12 cellular contexts compared by ENCODE assay signal in the genomic region with DNA sequence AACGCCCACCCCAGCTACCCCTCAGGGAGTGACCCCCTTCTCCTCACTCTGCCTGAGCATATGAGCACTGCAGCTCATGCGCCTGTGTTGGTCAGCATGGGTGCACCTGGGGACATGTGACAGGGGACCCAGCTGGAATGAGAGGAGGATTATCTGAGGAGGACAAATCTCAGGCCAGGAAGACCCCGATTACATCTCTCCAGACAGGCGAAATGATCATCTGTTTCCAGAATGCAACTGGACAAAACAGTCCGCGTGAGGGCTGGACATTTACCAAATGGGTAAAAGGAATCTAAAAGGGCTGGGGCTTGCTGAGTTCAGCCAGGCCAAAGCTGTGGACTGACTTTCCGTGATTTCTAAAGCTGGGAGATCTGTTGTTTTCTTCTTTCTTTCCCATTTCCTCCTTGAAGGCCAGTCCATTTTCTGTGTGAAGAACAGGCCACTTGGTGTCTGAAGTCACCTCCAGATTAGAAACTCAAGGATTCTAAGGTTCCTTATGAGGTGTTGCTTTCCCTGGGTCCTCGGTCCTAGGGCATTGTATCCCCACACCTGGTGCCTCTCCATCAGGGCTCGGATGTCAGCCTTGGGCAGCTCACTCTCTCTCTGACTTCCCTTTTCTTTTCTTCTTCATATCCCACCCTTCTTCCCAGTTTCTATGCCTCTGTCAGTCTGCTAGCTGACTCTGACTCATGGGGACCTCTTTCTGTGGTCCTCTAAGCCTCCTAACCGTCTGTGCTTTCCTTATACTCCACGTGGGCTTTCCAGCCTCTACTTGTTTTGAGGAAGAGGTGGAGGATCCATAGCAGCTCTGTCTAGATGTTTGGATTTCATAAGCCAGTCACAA. TPM values are rescaled to one million over a fixed set of nuclear protein-coding genes. Genes with fewer than 3 reads are reported as not detected.
DNase-seq lines count a peak whose midpoint lies in the region; ATAC-seq and TF ChIP-seq lines count a peak whose summit lies in the region.
"Had no signal": no experiment of that assay in that cellular context is flagged by ENCODE, and none has a peak within 500 bp of the region (broad histone marks: within the 10 kb centered on the region; RNA-seq: fewer than 3 reads in every experiment).

No MANE protein-coding gene starts in this region.

- H3K27ac ChIP-seq in AG04450 (ENCODE audit: low read depth, low read length) (peak overlapping the region; percentile 86), gastroesophageal sphincter (peak overlapping the region; percentile 15 to 77 (median 68)), ovary (peak overlapping the region; percentile 26 to 78)

- no peaks in the 10 kb centered on the region for H3K9me3 ChIP-seq in AG04450 (ENCODE audit: control insufficient read depth, insufficient read depth, low read length)
- no peaks in the 10 kb centered on the region for H3K9me3 ChIP-seq in gastroesophageal sphincter
- H3K9me3 ChIP-seq in ovary, result no peaks in the 10 kb centered on the region

- POLR2A ChIA-PET in AG04450 (lab: Yijun Ruan, JAX), result interaction anchor here (0.6 to 3.5 kb wide), 9 partner anchors 8 to 103 kb away, joined by 3 to 36 read pairs (median 6); a partner anchor contains a TSS

- TF ChIP-seq CTCF in AG04450 (IDR thresholded peaks at IDR 0.05; ENCODE audit: low read depth, low read length), result no peak
- no peak for TF ChIP-seq CTCF in gastroesophageal sphincter (IDR thresholded peaks at IDR 0.05)
- no peak for TF ChIP-seq CTCF in ovary (IDR thresholded peaks at IDR 0.05)

- CTCF ChIA-PET in AG04450 (lab: Charles Lee), result interaction anchor here (1.1 to 2.7 kb wide), 2 partner anchors 13 to 49 kb away, joined by 3 to 12 read pairs; no protein-coding TSS in a partner anchor

- 43% methylated on average over 5 to 8 of the region's 11 CpGs for WGBS in gastroesophageal sphincter (ENCODE audit: low coverage in 1 of 2), 2 donors
- 15 to 31% (median 19%) methylated on average over 11 of the region's 11 CpGs for WGBS in ovary, 3 donors

- TF ChIP-seq POLR2A in gastroesophageal sphincter (IDR thresholded peaks at IDR 0.05) (no peak), ovary (IDR thresholded peaks at IDR 0.05) (no peak)

- H3K27me3 ChIP-seq in AG04450 (ENCODE audit: control insufficient read depth, insufficient read depth, low read length) (no peaks in the 10 kb centered on the region), gastroesophageal sphincter (peaks cover 3% of the 10 kb centered on the region), ovary (no peaks in the 10 kb centered on the region)

- intact Hi-C loops in ovary (cut with DNase I), result no loop called here

- H3K4me1 ChIP-seq in gastroesophageal sphincter, result peaks cover 0 to 52% (median 34%) of the 10 kb centered on the region in 3 donors
- H3K4me1 ChIP-seq in ovary (ENCODE audit: insufficient read depth), result peaks cover 35% of the 10 kb centered on the region

- H3K36me3 ChIP-seq in gastroesophageal sphincter (no peaks in the 10 kb centered on the region), ovary (no peaks in the 10 kb centered on the region)

- DNase-seq in AG04450 (ENCODE audit: low read depth, low spot score) (no peak), amniotic epithelial cell (ENCODE audit: low read depth) (peak; percentile 70), ovary (peak in 4 of 5 donors; percentile 22 to 72 (median 68)), NCI-H2227 treated with DMSO at 0.1 percent for 48 hours (lab: John Stamatoyannopoulos, UW) (no peak), NCI-H1092 (lab: John Stamatoyannopoulos, UW) (no peak)
- DNase-seq in activated naive CD4-positive, alpha-beta T cell treated with anti-CD3 and anti-CD28 coated beads, Interleukin-2, amount 50 U/mL, for 16 hours, result no peak
- DNase-seq: activated CD8-positive, alpha-beta memory T cell treated with anti-CD3 and anti-CD28 coated beads, Interleukin-2, amount 10 ng/mL, durations not matched to agents 7 days and 5 days; anterior cingulate cortex; NCI-H748 treated with DMSO at 0.1 percent for 48 hours; T-helper 1 cell had no signal

- H3K4me3 ChIP-seq in AG04450 (ENCODE audit: low read depth, low read length) (peak overlapping the region; percentile 7; the same call in 1 of the 2 replicates), gastroesophageal sphincter (no peak overlapping the region), ovary (no peak overlapping the region)

- TF ChIP-seq EP300 in gastroesophageal sphincter (IDR thresholded peaks at IDR 0.05) (no peak), ovary (IDR thresholded peaks at IDR 0.05) (no peak)

- no peak for ATAC-seq in gastroesophageal sphincter
- ATAC-seq in HG03469 (IDR thresholded peaks at IDR 0.05; ENCODE audit: unreplicated experiment), result no peak
- ATAC-seq: activated CD8-positive, alpha-beta memory T cell treated with anti-CD3 and anti-CD28 coated beads, Interleukin-2, amount 10 ng/mL, durations not matched to agents 7 days and 5 days had no signal

RNA-seq across cellular contexts. Expression of a gene that starts 8.2 kb away (rescaled TPM):
- polyA plus RNA-seq in AG04450 (2011; rRNA removed), result 105 and 154 TPM in 2 replicates
- polyA minus RNA-seq in AG04450 (2011; rRNA and poly(A)+ RNA removed), result 43.0 and 67.8 TPM in 2 replicates
- 100 to 1,000 TPM in 3 of 4 donors, 10 to 100 TPM in 1; 45.6 to 456 (median 177) TPM for total RNA-seq in gastroesophageal sphincter
- total RNA-seq in ovary, result 100 to 1,000 TPM in 4 of 7 donors, 10 to 100 TPM in 3; 83.5 to 266 (median 138) TPM
- 100 to 1,000 TPM in 1 of 2 donors, 10 to 100 TPM in 1; 85.7 to 188 TPM for polyA plus RNA-seq in ovary

RNA-seq across cellular contexts. Expression of a gene that starts 14.3 kb away (rescaled TPM):
- polyA plus RNA-seq in AG04450 (2011; rRNA removed) (11.5 and 14.6 TPM in 2 replicates), ovary (10 to 100 TPM; 14.6 to 48.2 TPM)
- 19.7 and 24.9 TPM in 2 replicates for polyA minus RNA-seq in AG04450 (2011; rRNA and poly(A)+ RNA removed)
- total RNA-seq in gastroesophageal sphincter (10 to 100 TPM; 21.5 to 45.3 (median 39.2) TPM), ovary (10 to 100 TPM; 34.5 to 73.7 (median 59.8) TPM)

RNA-seq across cellular contexts. Expression of a gene that starts 29.0 kb away (rescaled TPM):
- polyA plus RNA-seq in AG04450 (2011; rRNA removed) (234 and 267 TPM in 2 replicates), ovary (100 to 1,000 TPM in 1 of 2 donors, 10 to 100 TPM in 1; 81.6 to 210 TPM)
- 167 and 244 TPM in 2 replicates for polyA minus RNA-seq in AG04450 (2011; rRNA and poly(A)+ RNA removed)
- total RNA-seq in gastroesophageal sphincter (10 to 100 TPM; 36.4 to 73.0 (median 56.6) TPM), ovary (100 to 1,000 TPM in 4 of 7 donors, 10 to 100 TPM in 3; 45.0 to 156 (median 110) TPM)

RNA-seq across cellular contexts. Expression of a gene that starts 29.2 kb away (rescaled TPM):
- polyA plus RNA-seq in AG04450 (2011; rRNA removed), result 1.1 and 1.9 TPM in 2 replicates
- polyA minus RNA-seq in AG04450 (2011; rRNA and poly(A)+ RNA removed), result 0.74 and 2.2 TPM in 2 replicates
- total RNA-seq in gastroesophageal sphincter, result 10 to 100 TPM in 3 of 4 donors, 1 to 10 TPM in 1; 2.2 to 26.4 (median 17.0) TPM
- total RNA-seq in ovary, result 10 to 100 TPM; 10.1 to 28.7 (median 12.5) TPM
- 10 to 100 TPM in 1 of 2 donors, 1 to 10 TPM in 1; 1.5 to 11.8 TPM for polyA plus RNA-seq in ovary

RNA-seq across cellular contexts. Expression of a gene that starts 32.8 kb away (rescaled TPM):
- polyA plus RNA-seq in AG04450 (2011; rRNA removed) (0.43 and 0.50 TPM in 2 replicates), ovary (1 to 10 TPM in 1 of 2 donors, not detected in 1; 7.1 TPM)
- 0.55 TPM in 1 of 2 replicates, not detected in the other for polyA minus RNA-seq in AG04450 (2011; rRNA and poly(A)+ RNA removed)
- total RNA-seq in gastroesophageal sphincter (1 to 10 TPM in 3 of 4 donors, not detected in 1; 4.2 to 7.9 (median 5.1) TPM), ovary (1 to 10 TPM; 4.2 to 7.5 (median 5.6) TPM)

Comparison
In these comparisons a context has a peak if more than half of its experiments do, and no peak if none do; other contexts are left out.
1. DNase-seq: peak in amniotic epithelial cell (single experiment) and ovary (4 of 5); none in AG04450 (single experiment), NCI-H2227 treated with DMSO at 0.1 percent for 48 hours (single experiment), activated naive CD4-positive, alpha-beta T cell treated with anti-CD3 and anti-CD28 coated beads, Interleukin-2, amount 50 U/mL, for 16 hours (single experiment) and NCI-H1092 (single experiment).
2. Peak in every context shown above with its lines, with median percentiles within 50 percentile points of each other: H3K27ac ChIP-seq.